Comparison of ENCODE assay signal across 1 cellular context in genomic region chr2:209307161-209308001, GRCh38.
TF ChIP-seq lines count a peak whose summit lies in the region.

No MANE protein-coding gene starts in this region.

TF ChIP-seq in WTC11, 78 proteins besides CTCF, POLR2A, EP300 and RAD21 (continued from another document and continues in another):
- TF ChIP-seq PRDM15 (CRISPR knock-in tag; IDR thresholded peaks at IDR 0.05): 0 out of 2 replicates have a peak, but pooled peaks have one; percentile 21
- TF ChIP-seq ELF4 (CRISPR knock-in tag; IDR thresholded peaks at IDR 0.05; ENCODE audit: low read depth): no peak
- TF ChIP-seq NR2C2 (CRISPR knock-in tag; IDR thresholded peaks at IDR 0.05): no peak; the same call in 1 of the 2 replicates
- peak; percentile 74 for TF ChIP-seq SP1 (CRISPR knock-in tag; conservative IDR thresholded peaks at IDR 0.05)
- peak; percentile 39 for TF ChIP-seq CREB1 (CRISPR knock-in tag; IDR thresholded peaks at IDR 0.05)
- TF ChIP-seq STAT6 (CRISPR knock-in tag; conservative IDR thresholded peaks at IDR 0.05; ENCODE audit: low read depth): no peak
- TF ChIP-seq RORB (CRISPR knock-in tag; IDR thresholded peaks at IDR 0.05): no peak
- TF ChIP-seq ZNF671 (CRISPR knock-in tag; IDR thresholded peaks at IDR 0.05): peak; percentile 68
- no peak for TF ChIP-seq GRHL2 (CRISPR knock-in tag; IDR thresholded peaks at IDR 0.05; ENCODE audit: insufficient replicate concordance, severe bottlenecking)
- no peak for TF ChIP-seq TEAD1 (CRISPR knock-in tag; IDR thresholded peaks at IDR 0.05)
- no peak for TF ChIP-seq E2F4 (CRISPR knock-in tag; IDR thresholded peaks at IDR 0.05; ENCODE audit: borderline replicate concordance, low read depth)
- no peak; the same call in 1 of the 2 replicates for TF ChIP-seq NFYB (CRISPR knock-in tag; conservative IDR thresholded peaks at IDR 0.05; ENCODE audit: low read depth)
- TF ChIP-seq EMX1 (CRISPR knock-in tag; IDR thresholded peaks at IDR 0.05): peak; percentile 89; the same call in 1 of the 2 replicates
- no peak for TF ChIP-seq GTF2I (CRISPR knock-in tag; conservative IDR thresholded peaks at IDR 0.05)
- TF ChIP-seq IRF1 (CRISPR knock-in tag; IDR thresholded peaks at IDR 0.05): no peak
- peak; percentile 51; the same call in 1 of the 2 replicates for TF ChIP-seq ZNF281 (CRISPR knock-in tag; IDR thresholded peaks at IDR 0.05)
- TF ChIP-seq ATF1 (CRISPR knock-in tag; IDR thresholded peaks at IDR 0.05): 0 out of 2 replicates have a peak, but pooled peaks have one; percentile 39
- no peak; the same call in none of the 2 replicates for TF ChIP-seq ZNF425 (CRISPR knock-in tag; conservative IDR thresholded peaks at IDR 0.05)
- TF ChIP-seq ZNF121 (CRISPR knock-in tag; IDR thresholded peaks at IDR 0.05): 0 out of 2 replicates have a peak, but pooled peaks have one; percentile 14
- no peak for TF ChIP-seq MYBL2 (CRISPR knock-in tag; IDR thresholded peaks at IDR 0.05)
- peak; percentile 74 for TF ChIP-seq AR (CRISPR knock-in tag; IDR thresholded peaks at IDR 0.05)
- TF ChIP-seq USF2 (CRISPR knock-in tag; IDR thresholded peaks at IDR 0.05): no peak
- peak; percentile 77 for TF ChIP-seq TP53 (CRISPR knock-in tag; IDR thresholded peaks at IDR 0.05)
- no peak for TF ChIP-seq ZNF396 (CRISPR knock-in tag; IDR thresholded peaks at IDR 0.05; ENCODE audit: borderline replicate concordance)
- peak; percentile 97 for TF ChIP-seq ZNF416 (CRISPR knock-in tag; IDR thresholded peaks at IDR 0.05)
- TF ChIP-seq TEAD4 (CRISPR knock-in tag; IDR thresholded peaks at IDR 0.05): no peak
- no peak for TF ChIP-seq TCF7 (CRISPR knock-in tag; IDR thresholded peaks at IDR 0.05; ENCODE audit: low read depth)
- TF ChIP-seq FOXJ3 (CRISPR knock-in tag; IDR thresholded peaks at IDR 0.05; ENCODE audit: borderline replicate concordance): no peak
- TF ChIP-seq MLX (CRISPR knock-in tag; IDR thresholded peaks at IDR 0.05): peak; percentile 18; the same call in 1 of the 2 replicates
- TF ChIP-seq CBFB (CRISPR knock-in tag; IDR thresholded peaks at IDR 0.05; ENCODE audit: low read depth): peak; percentile 30; the same call in 1 of the 2 replicates
- TF ChIP-seq FOXP1 (CRISPR knock-in tag; IDR thresholded peaks at IDR 0.05; ENCODE audit: borderline replicate concordance): peak; percentile 89; the same call in 1 of the 2 replicates
- no peak for TF ChIP-seq PREB (CRISPR knock-in tag; IDR thresholded peaks at IDR 0.05; ENCODE audit: borderline replicate concordance)
- no peak for TF ChIP-seq JAZF1 (CRISPR knock-in tag; IDR thresholded peaks at IDR 0.05)
